ENCODE assay signal across 10 cellular contexts in the genomic region with DNA sequence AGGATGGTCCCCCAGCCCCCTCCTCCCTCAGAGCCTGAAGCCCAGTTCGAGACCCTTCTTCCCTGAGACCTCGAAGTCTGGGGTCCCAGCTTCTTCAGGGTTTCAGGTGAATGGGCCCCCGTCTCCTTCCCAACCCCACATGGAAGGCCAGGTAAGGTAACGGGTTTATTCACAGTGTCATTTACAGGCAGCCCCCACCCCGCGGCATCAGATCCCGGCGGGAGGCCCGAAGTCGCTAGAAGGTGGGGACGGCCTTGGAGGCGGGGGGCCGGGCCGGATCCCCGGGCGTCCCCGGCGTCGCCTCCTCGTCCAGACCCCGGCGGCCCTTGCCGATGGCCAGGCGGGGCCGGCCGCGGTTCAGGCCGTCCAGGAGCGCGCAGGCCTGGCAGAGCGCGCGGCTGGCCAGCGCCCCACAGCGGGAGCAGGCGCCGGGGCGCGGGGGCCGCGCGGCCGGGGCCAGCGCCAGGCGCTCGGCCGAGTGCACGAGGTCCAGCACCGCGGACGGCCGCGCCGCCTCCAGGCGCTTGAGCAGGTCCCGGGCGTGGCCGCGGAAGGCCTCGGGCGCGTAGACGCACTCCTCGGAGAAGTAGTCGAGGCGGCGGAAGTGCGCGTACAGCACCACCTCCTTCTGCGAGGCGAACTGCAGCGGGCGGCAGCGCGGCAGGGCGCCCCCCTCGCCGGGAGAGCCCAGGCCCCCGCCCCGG. TPM values are rescaled to one million over a fixed set of nuclear protein-coding genes. Genes with fewer than 3 reads are reported as not detected.
DNase-seq lines count a peak whose midpoint lies in the region; ATAC-seq and TF ChIP-seq lines count a peak whose summit lies in the region.
"Had no signal": no experiment of that assay in that cellular context is flagged by ENCODE, and none has a peak within 500 bp of the region (broad histone marks: within the 10 kb centered on the region; RNA-seq: fewer than 3 reads in every experiment).

No MANE protein-coding gene starts in this region.

- 82 to 83% methylated on average over 10 to 64 of the region's 80 CpGs for WGBS in upper lobe of left lung, 2 donors

- H3K27me3 ChIP-seq in lower lobe of right lung (ENCODE audit: low read depth) (no peaks in the 10 kb centered on the region), upper lobe of left lung (no peaks in the 10 kb centered on the region)

- TF ChIP-seq CTCF in choroid plexus epithelial cell (conservative IDR thresholded peaks at IDR 0.05; ENCODE audit: low read depth, low read length) (no peak), lower lobe of right lung (IDR thresholded peaks at IDR 0.05) (no peak), upper lobe of left lung (IDR thresholded peaks at IDR 0.05) (no peak)

- TF ChIP-seq EP300 in upper lobe of left lung (IDR thresholded peaks at IDR 0.05): no peak

- H3K36me3 ChIP-seq in lower lobe of right lung: peaks cover 40% of the 10 kb centered on the region
- H3K36me3 ChIP-seq in upper lobe of left lung: peaks cover 3 to 51% (median 18%) of the 10 kb centered on the region in 4 donors

- H3K9me3 ChIP-seq in lower lobe of right lung (no peaks in the 10 kb centered on the region), upper lobe of left lung (no peaks in the 10 kb centered on the region)

- TF ChIP-seq POLR2A in upper lobe of left lung (IDR thresholded peaks at IDR 0.05): peak in 1 of 4 donors; percentile 11

- H3K4me3 ChIP-seq in choroid plexus epithelial cell (ENCODE audit: low read depth, low read length): no peak overlapping the region
- H3K4me3 ChIP-seq in lower lobe of right lung: no peak overlapping the region
- H3K4me3 ChIP-seq in upper lobe of left lung: peak overlapping the region in 2 of 4 donors; percentile 13 to 20

- H3K27ac ChIP-seq in lower lobe of right lung (no peak overlapping the region), upper lobe of left lung (peak overlapping the region in 1 of 4 donors; percentile 59)

- intact Hi-C loops in lower lobe of right lung (cut with DNase I): no loop called here

- DNase-seq in stimulated activated CD4-positive, alpha-beta T cell treated with anti-CD3 and anti-CD28 coated beads, Interleukin-12 subunit alpha, Interleukin-12 subunit beta, amount 100 ng/mL, for 4 hours: peak; percentile 18
- DNase-seq in stimulated activated CD4-positive, alpha-beta T cell treated with anti-CD3 and anti-CD28 coated beads, Interleukin-2, amount 100 ng/mL, for 48 hours: no peak
- peak; percentile 52 for DNase-seq in choroid plexus epithelial cell (ENCODE audit: low read depth)
- DNase-seq in lower lobe of right lung: peak; percentile 82
- peak; percentile 59 to 90 for DNase-seq in upper lobe of left lung
- DNase-seq in NK-92 treated with Interleukin-12 subunit alpha and Interleukin-12 subunit beta, amount 100 ng/mL, for 24 hours (lab: John Stamatoyannopoulos, UW): no peak
- DNase-seq: NCI-H2029 treated with DMSO at 0.1 percent for 48 hours had no signal

- peak; percentile 60 to 67 for ATAC-seq in lower lobe of right lung
- ATAC-seq in upper lobe of left lung (ENCODE audit: low FRiP score in 2 of 2): peak in 1 of 2 donors; percentile 74
- no peak for ATAC-seq in GM21619 (IDR thresholded peaks at IDR 0.05; ENCODE audit: unreplicated experiment)
- no peak for ATAC-seq in GM18867 (IDR thresholded peaks at IDR 0.05; ENCODE audit: unreplicated experiment)

- H3K4me1 ChIP-seq in lower lobe of right lung (no peaks in the 10 kb centered on the region), upper lobe of left lung (peaks cover 0 to 10% (median 3%) of the 10 kb centered on the region in 4 donors)

RNA-seq across cellular contexts. Expression of a gene that starts 9.7 kb away (rescaled TPM):
- 8.3 TPM for total RNA-seq in lower lobe of right lung
- total RNA-seq in upper lobe of left lung: 10 to 100 TPM in 5 of 6 donors, 1 to 10 TPM in 1; 9.5 to 23.0 (median 15.1) TPM

RNA-seq across cellular contexts. Expression of a gene that starts 15.8 kb away (rescaled TPM):
- 0.89 TPM for total RNA-seq in lower lobe of right lung
- 1 to 10 TPM in 3 of 6 donors, not detected in 3; 1.2 to 2.1 (median 2.0) TPM for total RNA-seq in upper lobe of left lung
- total RNA-seq: myocyte had no signal

RNA-seq across cellular contexts. Expression of a gene that starts 26.2 kb away (rescaled TPM):
- total RNA-seq in lower lobe of right lung (24.8 TPM), upper lobe of left lung (10 to 100 TPM in 5 of 6 donors, 1 to 10 TPM in 1; 6.8 to 47.1 (median 24.6) TPM)
- total RNA-seq: myocyte had no signal

RNA-seq across cellular contexts. Expression of a gene that starts 33.6 kb away (rescaled TPM):
- total RNA-seq in lower lobe of right lung (0.56 TPM), upper lobe of left lung (10 to 100 TPM in 1 of 6 donors, 1 to 10 TPM in 1, under 1 TPM in 2, not detected in 2; 0.54 to 24.1 (median 1.9) TPM)
- total RNA-seq: myocyte had no signal

RNA-seq across cellular contexts. Expression of a gene that starts 43.6 kb away (rescaled TPM):
- total RNA-seq in lower lobe of right lung (10.0 TPM), upper lobe of left lung (10 to 100 TPM in 1 of 6 donors, 1 to 10 TPM in 5; 3.4 to 10.9 (median 8.1) TPM)
- total RNA-seq: myocyte had no signal

Comparison
In these comparisons a context has a peak if more than half of its experiments do, and no peak if none do; other contexts are left out.
1. DNase-seq: peak in stimulated activated CD4-positive, alpha-beta T cell treated with anti-CD3 and anti-CD28 coated beads, Interleukin-12 subunit alpha, Interleukin-12 subunit beta, amount 100 ng/mL, for 4 hours (single experiment), choroid plexus epithelial cell (single experiment), lower lobe of right lung (single experiment) and upper lobe of left lung (2 of 2); none in stimulated activated CD4-positive, alpha-beta T cell treated with anti-CD3 and anti-CD28 coated beads, Interleukin-2, amount 100 ng/mL, for 48 hours (0 of 2) and NK-92 treated with Interleukin-12 subunit alpha and Interleukin-12 subunit beta, amount 100 ng/mL, for 24 hours (single experiment).
2. ATAC-seq: peak in lower lobe of right lung (2 of 2); none in GM21619 (single experiment) and GM18867 (single experiment).